8 cellular contexts compared by ENCODE assay signal in the genomic region with DNA sequence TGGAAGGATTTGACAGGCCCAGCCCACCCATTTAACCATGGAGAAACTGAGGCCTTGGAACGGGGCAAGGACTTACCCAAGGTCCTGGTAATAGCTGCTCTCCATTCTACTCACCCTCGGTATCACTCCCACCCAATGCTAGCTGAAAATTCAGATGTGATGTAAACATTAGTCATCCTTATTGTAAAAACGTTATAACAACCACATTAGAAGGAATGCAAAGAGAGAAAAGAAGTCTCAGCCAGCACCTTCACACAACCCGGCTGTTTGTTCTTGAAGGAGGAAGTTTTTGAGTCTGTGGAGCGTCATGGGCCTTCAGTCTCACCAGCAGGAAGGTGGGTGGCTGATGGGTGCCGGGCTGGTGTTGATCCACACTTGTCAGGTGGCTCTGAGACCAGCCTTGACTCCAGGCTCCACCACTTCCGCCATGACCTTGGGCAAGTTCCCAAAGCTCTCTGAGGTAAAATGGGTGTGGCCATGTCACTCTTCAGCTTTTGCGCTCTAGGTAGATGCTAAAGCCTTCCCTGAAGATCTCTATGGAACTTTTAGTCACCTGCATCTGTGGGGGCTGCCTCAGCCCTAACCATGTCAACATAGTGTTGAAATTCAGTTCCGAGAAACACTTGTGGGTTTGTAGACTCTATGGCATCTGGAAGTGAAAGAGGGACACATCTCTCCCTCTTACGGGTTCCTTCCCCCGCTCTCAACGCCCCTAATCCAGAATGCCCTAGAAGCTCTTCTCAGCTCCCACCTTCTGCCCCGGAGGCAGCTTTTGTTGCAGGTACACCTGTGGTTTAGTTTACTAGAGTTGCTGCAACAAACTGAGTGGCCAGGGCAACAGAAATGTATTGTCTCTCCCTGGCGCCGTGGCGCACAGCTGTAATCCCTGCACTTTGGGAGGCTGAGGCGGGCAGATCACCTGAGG. TPM values are rescaled to one million over a fixed set of nuclear protein-coding genes. Genes with fewer than 3 reads are reported as not detected.
DNase-seq lines count a peak whose midpoint lies in the region; ATAC-seq, FAIRE-seq and TF ChIP-seq lines count a peak whose summit lies in the region.

No MANE protein-coding gene starts in this region.

- FAIRE-seq in RCC 7860 (lab: Jason Lieb, UNC): no peak

- DNase-seq in AG08396 (ENCODE audit: low spot score) (peak; percentile 42), RCC 7860 (ENCODE audit: low spot score) (peak; percentile 9), natural killer cell (no peak), NCI-H2107 (lab: John Stamatoyannopoulos, UW) (no peak), sigmoid colon (no peak)
- peak; percentile 95 for DNase-seq in activated effector memory CD4-positive, alpha-beta T cell treated with anti-CD3 and anti-CD28 coated beads, Interleukin-2, amount 50 U/mL, for 16 hours

- H3K9me3 ChIP-seq in gastroesophageal sphincter (no peaks in the 10 kb centered on the region), sigmoid colon (no peaks in the 10 kb centered on the region)

- no peak overlapping the region for H3K4me3 ChIP-seq in gastroesophageal sphincter
- H3K4me3 ChIP-seq in sigmoid colon: no peak overlapping the region

- H3K27me3 ChIP-seq in gastroesophageal sphincter: no peaks in the 10 kb centered on the region
- H3K27me3 ChIP-seq in sigmoid colon: no peaks in the 10 kb centered on the region

- no peaks in the 10 kb centered on the region for H3K36me3 Mint-ChIP-seq in natural killer cell

- H3K27me3 Mint-ChIP-seq in natural killer cell (ENCODE audit: low read depth in 2 of 2): peaks cover 0 to 5% of the 10 kb centered on the region in 2 donors

- WGBS in gastroesophageal sphincter (ENCODE audit: low coverage in 1 of 2), 2 donors: 50 to 65% methylated on average over 4 to 11 of the region's 17 CpGs
- 53 to 66% methylated on average over 17 of the region's 17 CpGs for WGBS in sigmoid colon, 2 donors

- H3K27ac ChIP-seq in gastroesophageal sphincter: no peak overlapping the region
- no peak overlapping the region for H3K27ac ChIP-seq in sigmoid colon

- no peaks in the 10 kb centered on the region for H3K9me3 Mint-ChIP-seq in natural killer cell

- TF ChIP-seq EP300 in gastroesophageal sphincter (IDR thresholded peaks at IDR 0.05): no peak
- no peak for TF ChIP-seq EP300 in sigmoid colon (IDR thresholded peaks at IDR 0.05)

- peak overlapping the region; percentile 25 to 82 for H3K27ac Mint-ChIP-seq in natural killer cell

- no peaks in the 10 kb centered on the region for H3K4me1 ChIP-seq in gastroesophageal sphincter
- H3K4me1 ChIP-seq in sigmoid colon: no peaks in the 10 kb centered on the region

- H3K36me3 ChIP-seq in gastroesophageal sphincter (no peaks in the 10 kb centered on the region), sigmoid colon (no peaks in the 10 kb centered on the region)

- ATAC-seq in natural killer cell (peak; percentile 61 to 86 (median 80)), HG02642 (IDR thresholded peaks at IDR 0.05; ENCODE audit: poor library complexity, unreplicated experiment) (no peak), gastroesophageal sphincter (no peak)

- no peak for TF ChIP-seq POLR2A in gastroesophageal sphincter (IDR thresholded peaks at IDR 0.05)
- no peak for TF ChIP-seq POLR2A in sigmoid colon (IDR thresholded peaks at IDR 0.05)

- intact Hi-C loops in natural killer cell (cut with micrococcal nuclease) (no loop called here), sigmoid colon (cut with DNase I) (no loop called here)

- TF ChIP-seq CTCF in natural killer cell (IDR thresholded peaks at IDR 0.05): no peak
- no peak for TF ChIP-seq CTCF in gastroesophageal sphincter (IDR thresholded peaks at IDR 0.05)
- TF ChIP-seq CTCF in sigmoid colon (IDR thresholded peaks at IDR 0.05): no peak

- H3K4me3 Mint-ChIP-seq in natural killer cell: peak overlapping the region; percentile 43

- H3K4me1 Mint-ChIP-seq in natural killer cell: peaks cover 6 to 25% of the 10 kb centered on the region in 2 donors

RNA-seq across cellular contexts. Expression of a gene that starts 14.8 kb away (rescaled TPM):
- total RNA-seq in natural killer cell: 100 to 1,000 TPM in 1 of 3 donors, 10 to 100 TPM in 2; 18.9 to 111 (median 85.6) TPM
- 1 to 10 TPM in 1 of 4 donors, under 1 TPM in 2, not detected in 1; 0.15 to 2.7 (median 0.35) TPM for total RNA-seq in gastroesophageal sphincter
- 1 to 10 TPM in 2 of 4 donors, under 1 TPM in 1, not detected in 1; 0.81 to 1.9 (median 1.2) TPM for total RNA-seq in sigmoid colon
- polyA plus RNA-seq in sigmoid colon: 10 to 100 TPM in 1 of 3 donors, under 1 TPM in 2; under 0.01 to 14.1 (median 0.23) TPM

RNA-seq across cellular contexts. Expression of a gene that starts 34.3 kb away (rescaled TPM):
- total RNA-seq in natural killer cell (10 to 100 TPM; 11.6 to 26.5 (median 20.1) TPM), gastroesophageal sphincter (10 to 100 TPM; 16.7 to 48.4 (median 19.5) TPM), sigmoid colon (10 to 100 TPM; 12.8 to 43.9 (median 28.6) TPM)
- polyA plus RNA-seq in sigmoid colon: 10 to 100 TPM; 13.8 to 32.0 (median 21.3) TPM

Comparison
In these comparisons a context has a peak if more than half of its experiments do, and no peak if none do; other contexts are left out.
1. DNase-seq: peak in AG08396 (single experiment), RCC 7860 (single experiment) and activated effector memory CD4-positive, alpha-beta T cell treated with anti-CD3 and anti-CD28 coated beads, Interleukin-2, amount 50 U/mL, for 16 hours (single experiment); none in natural killer cell (single experiment), NCI-H2107 (single experiment) and sigmoid colon (single experiment).
2. ATAC-seq: peak in natural killer cell (3 of 3); none in HG02642 (single experiment) and gastroesophageal sphincter (single experiment).
3. RNA of a gene that starts 14.8 kb away (total RNA-seq): 18.9 to 111 TPM in natural killer cell; 0.81 to 1.9 TPM in sigmoid colon and 0.15 to 2.7 TPM in gastroesophageal sphincter; every median in the first group is over 4 times any median in the second.